Comparison of ENCODE assay signal across 20 cellular contexts in genomic region chr11:102385053-102385976, GRCh38. TPM values are rescaled to one million over a fixed set of nuclear protein-coding genes. Genes with fewer than 3 reads are reported as not detected.
DNase-seq lines count a peak whose midpoint lies in the region; ATAC-seq and TF ChIP-seq lines count a peak whose summit lies in the region.
"Had no signal": no experiment of that assay in that cellular context is flagged by ENCODE, and none has a peak within 500 bp of the region (broad histone marks: within the 10 kb centered on the region; RNA-seq: fewer than 3 reads in every experiment).

No MANE protein-coding gene starts in this region.

- H3K4me2 ChIP-seq in Loucy (ENCODE audit: low read depth, low read length, poor library complexity, severe bottlenecking): peak overlapping the region; percentile 36
- H3K4me2 ChIP-seq: A549 had no signal

- no peak overlapping the region for H3K27ac ChIP-seq in endodermal cell (ENCODE audit: low read depth, low read length)
- H3K27ac ChIP-seq: A549, esophagus squamous epithelium, vagina had no signal

- H3K4me3 ChIP-seq in Loucy (ENCODE audit: low read length, poor library complexity, severe bottlenecking) (no peak overlapping the region), endodermal cell (ENCODE audit: low read length) (peak overlapping the region; percentile 26)
- H3K4me3 ChIP-seq: A549, esophagus squamous epithelium, lower lobe of right lung, vagina had no signal

- H3F3A ChIP-seq in Loucy (ENCODE audit: low read depth): no peaks in the 10 kb centered on the region

- no peaks in the 10 kb centered on the region for H3K9me2 ChIP-seq in Loucy (replicated peaks; ENCODE audit: low read depth, low read length)

- peaks cover 26 to 44% of the 10 kb centered on the region in 2 donors for H3K36me3 Mint-ChIP-seq in activated naive CD4-positive, alpha-beta T cell treated with anti-CD3 and anti-CD28 coated beads, Interleukin-2, amount 50 U/mL, for 72 hours
- H3K36me3 Mint-ChIP-seq in activated naive CD4-positive, alpha-beta T cell treated with anti-CD3 and anti-CD28 coated beads, Interleukin-2, amount 10 ng/mL, durations not matched to agents 7 days and 5 days: peaks cover 55% of the 10 kb centered on the region
- peaks cover 50% of the 10 kb centered on the region for H3K36me3 Mint-ChIP-seq in endodermal cell (ENCODE audit: low read depth)
- peaks cover 41% of the 10 kb centered on the region for H3K36me3 Mint-ChIP-seq in osteocyte (ENCODE audit: unreplicated experiment)

- TF ChIP-seq CTCF in Loucy (conservative IDR thresholded peaks at IDR 0.05; ENCODE audit: low read length): no peak
- no peak for TF ChIP-seq CTCF in endodermal cell (conservative IDR thresholded peaks at IDR 0.05)
- no peak for TF ChIP-seq CTCF in osteocyte (IDR thresholded peaks at IDR 0.05)

- no peak for DNase-seq in activated naive CD4-positive, alpha-beta T cell treated with anti-CD3 and anti-CD28 coated beads, Interleukin-2, amount 50 U/mL, for 72 hours (ENCODE audit: low spot score in 2 of 2)
- no peak for DNase-seq in activated naive CD4-positive, alpha-beta T cell treated with anti-CD3 and anti-CD28 coated beads, Interleukin-2, amount 10 ng/mL, durations not matched to agents 7 days and 5 days
- DNase-seq in endodermal cell: no peak
- DNase-seq in osteocyte (ENCODE audit: extremely low spot score, unreplicated experiment): no peak
- DNase-seq in HCEC 1CT: no peak
- DNase-seq: activated CD4-positive, alpha-beta T cell treated with anti-CD3 and anti-CD28 coated beads, Interleukin-2, amount 10 ng/mL, durations not matched to agents 24 days and 14 days; activated naive CD8-positive, alpha-beta T cell treated with anti-CD3 and anti-CD28 coated beads, Interleukin-2, amount 10 ng/mL, durations not matched to agents 7 days and 5 days; activated T-cell treated with anti-CD3 and anti-CD28 coated beads for 4 hours; EL; esophagus squamous epithelium; lower lobe of right lung; MM.1S; NCI-H1930; retina; SHP77 had no signal

- no peaks in the 10 kb centered on the region; the same call in 1 of the 2 replicates for H3K9me3 ChIP-seq in Loucy (ENCODE audit: insufficient read depth, low read depth, low read length)
- peaks cover 10% of the 10 kb centered on the region for H3K9me3 ChIP-seq in endodermal cell (ENCODE audit: control insufficient read depth, low read length)
- H3K9me3 ChIP-seq: A549, esophagus squamous epithelium, lower lobe of right lung, vagina had no signal

- H2AFZ ChIP-seq in Loucy (ENCODE audit: low read length): no peak overlapping the region

- no peaks in the 10 kb centered on the region for H4K20me1 ChIP-seq in Loucy (ENCODE audit: insufficient read depth, low read length, poor library complexity, severe bottlenecking)

- 95% methylated on average over 4 of the region's 5 CpGs; no CpG with 5 or more reads in 1 of the 2 experiments for WGBS in endodermal cell (ENCODE audit: insufficient coverage in 1 of 2, insufficient read length in 1 of 2), 2 experiments

- H3K9ac ChIP-seq in Loucy (ENCODE audit: low read depth, low read length, poor library complexity, severe bottlenecking) (peak overlapping the region; percentile 40), endodermal cell (ENCODE audit: extremely low read depth, low read length, poor library complexity, severe bottlenecking) (peak overlapping the region; percentile 31)

- no peak for ATAC-seq in activated naive CD4-positive, alpha-beta T cell treated with anti-CD3 and anti-CD28 coated beads, Interleukin-2, amount 50 U/mL, for 72 hours
- ATAC-seq in GM18502 (IDR thresholded peaks at IDR 0.05; ENCODE audit: poor library complexity, unreplicated experiment) (no peak), GM19328 (IDR thresholded peaks at IDR 0.05; ENCODE audit: unreplicated experiment) (no peak)
- ATAC-seq: A549 had no signal

- peaks cover 4 to 12% of the 10 kb centered on the region in 2 donors for H3K9me3 Mint-ChIP-seq in activated naive CD4-positive, alpha-beta T cell treated with anti-CD3 and anti-CD28 coated beads, Interleukin-2, amount 50 U/mL, for 72 hours
- peaks cover 9% of the 10 kb centered on the region for H3K9me3 Mint-ChIP-seq in activated naive CD4-positive, alpha-beta T cell treated with anti-CD3 and anti-CD28 coated beads, Interleukin-2, amount 10 ng/mL, durations not matched to agents 7 days and 5 days
- H3K9me3 Mint-ChIP-seq in endodermal cell (no peaks in the 10 kb centered on the region), osteocyte (ENCODE audit: unreplicated experiment) (no peaks in the 10 kb centered on the region)

- CTCF ChIA-PET in activated naive CD4-positive, alpha-beta T cell treated with anti-CD3 and anti-CD28 coated beads, Interleukin-2, amount 10 ng/mL, durations not matched to agents 7 days and 5 days (lab: Charles Lee): interaction anchor here (0.7 to 1.2 kb wide), 2 partner anchors 22 to 228 kb away, joined by 4 to 5 read pairs; no protein-coding TSS in a partner anchor

- H3K36me3 ChIP-seq in Loucy (ENCODE audit: insufficient read depth, low read length): peaks cover 21% of the 10 kb centered on the region; the same call in 1 of the 2 replicates
- H3K36me3 ChIP-seq in endodermal cell (ENCODE audit: control insufficient read depth, insufficient read depth, low read length): peaks cover 56% of the 10 kb centered on the region

- peaks cover 19% of the 10 kb centered on the region for H3K4me1 Mint-ChIP-seq in activated naive CD4-positive, alpha-beta T cell treated with anti-CD3 and anti-CD28 coated beads, Interleukin-2, amount 10 ng/mL, durations not matched to agents 7 days and 5 days
- peaks cover 57% of the 10 kb centered on the region for H3K4me1 Mint-ChIP-seq in endodermal cell
- peaks cover 29% of the 10 kb centered on the region for H3K4me1 Mint-ChIP-seq in osteocyte (ENCODE audit: unreplicated experiment)

- H3K79me2 ChIP-seq in Loucy (ENCODE audit: insufficient read depth, low read length): no peaks in the 10 kb centered on the region

- H3K27me3 ChIP-seq in Loucy (ENCODE audit: insufficient read depth, low read length, poor library complexity, severe bottlenecking) (no peaks in the 10 kb centered on the region), endodermal cell (ENCODE audit: control insufficient read depth, insufficient read depth, low read length, poor library complexity, severe bottlenecking) (no peaks in the 10 kb centered on the region)
- H3K27me3 ChIP-seq: esophagus squamous epithelium, vagina had no signal

- no peaks in the 10 kb centered on the region for H3K27me3 Mint-ChIP-seq in activated naive CD4-positive, alpha-beta T cell treated with anti-CD3 and anti-CD28 coated beads, Interleukin-2, amount 10 ng/mL, durations not matched to agents 7 days and 5 days
- H3K27me3 Mint-ChIP-seq in endodermal cell (ENCODE audit: insufficient read depth) (no peaks in the 10 kb centered on the region), osteocyte (ENCODE audit: unreplicated experiment) (no peaks in the 10 kb centered on the region)
- H3K27me3 Mint-ChIP-seq: activated CD4-positive, alpha-beta T cell treated with anti-CD3 and anti-CD28 coated beads, Interleukin-2, amount 10 ng/mL, durations not matched to agents 24 days and 14 days; activated naive CD8-positive, alpha-beta T cell treated with anti-CD3 and anti-CD28 coated beads, Interleukin-2, amount 10 ng/mL, durations not matched to agents 7 days and 5 days had no signal

- peaks cover 21% of the 10 kb centered on the region for H3K4me1 ChIP-seq in Loucy (ENCODE audit: insufficient read depth, low read length, poor library complexity, severe bottlenecking)
- H3K4me1 ChIP-seq in endodermal cell (ENCODE audit: control insufficient read depth, insufficient read depth, low read length): peaks cover 12% of the 10 kb centered on the region
- H3K4me1 ChIP-seq: esophagus squamous epithelium, vagina had no signal

- peak overlapping the region; percentile 17 to 47 for H3K27ac Mint-ChIP-seq in activated naive CD4-positive, alpha-beta T cell treated with anti-CD3 and anti-CD28 coated beads, Interleukin-2, amount 50 U/mL, for 72 hours
- no peak overlapping the region for H3K27ac Mint-ChIP-seq in activated naive CD4-positive, alpha-beta T cell treated with anti-CD3 and anti-CD28 coated beads, Interleukin-2, amount 10 ng/mL, durations not matched to agents 7 days and 5 days
- peak overlapping the region; percentile 82 for H3K27ac Mint-ChIP-seq in endodermal cell
- peak overlapping the region; percentile 59 for H3K27ac Mint-ChIP-seq in osteocyte (ENCODE audit: unreplicated experiment)
- H3K27ac Mint-ChIP-seq: activated CD4-positive, alpha-beta T cell treated with anti-CD3 and anti-CD28 coated beads, Interleukin-2, amount 10 ng/mL, durations not matched to agents 24 days and 14 days; activated naive CD8-positive, alpha-beta T cell treated with anti-CD3 and anti-CD28 coated beads, Interleukin-2, amount 10 ng/mL, durations not matched to agents 7 days and 5 days had no signal

- H3K4me3 Mint-ChIP-seq in activated naive CD4-positive, alpha-beta T cell treated with anti-CD3 and anti-CD28 coated beads, Interleukin-2, amount 10 ng/mL, durations not matched to agents 7 days and 5 days: no peak overlapping the region
- H3K4me3 Mint-ChIP-seq in endodermal cell: peak overlapping the region; percentile 1
- H3K4me3 Mint-ChIP-seq in osteocyte (ENCODE audit: unreplicated experiment): no peak overlapping the region
- H3K4me3 Mint-ChIP-seq: activated CD4-positive, alpha-beta T cell treated with anti-CD3 and anti-CD28 coated beads, Interleukin-2, amount 10 ng/mL, durations not matched to agents 24 days and 14 days; activated naive CD8-positive, alpha-beta T cell treated with anti-CD3 and anti-CD28 coated beads, Interleukin-2, amount 10 ng/mL, durations not matched to agents 7 days and 5 days had no signal

RNA-seq across cellular contexts. Expression of gene BIRC2, which starts 38.3 kb away (rescaled TPM):
- total RNA-seq in activated naive CD4-positive, alpha-beta T cell treated with anti-CD3 and anti-CD28 coated beads, Interleukin-2, amount 50 U/mL, for 72 hours: 10 to 100 TPM; 40.7 to 67.6 TPM
- total RNA-seq in endodermal cell (10 to 100 TPM; 45.4 to 55.3 TPM), osteocyte (46.0 and 51.3 TPM in 2 replicates)
- 50.3 TPM for polyA plus RNA-seq in endodermal cell (2013, experiment 1 of 2)
- 37.7 TPM for polyA plus RNA-seq in endodermal cell (2013, experiment 2 of 2)
